In the genomic region with DNA sequence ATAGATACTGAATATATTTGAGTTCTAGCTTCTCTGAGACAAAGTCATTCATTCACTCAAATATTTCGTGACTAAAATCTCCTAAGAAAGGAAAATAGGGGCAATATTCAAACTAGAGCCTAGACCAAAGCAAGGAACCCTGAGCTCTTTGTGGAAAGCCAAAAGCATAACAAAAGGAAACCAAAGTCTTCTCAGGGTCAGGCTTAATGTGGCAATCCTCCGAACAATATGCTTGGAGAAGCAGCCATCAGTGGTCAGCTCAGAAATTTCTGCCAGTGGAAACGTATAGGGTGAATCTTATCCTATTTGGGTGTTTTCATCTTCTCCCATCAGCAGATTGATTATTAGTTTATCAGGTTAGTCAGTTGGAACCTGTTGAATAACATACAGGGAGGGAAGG, we compare ENCODE assay signal across 27 cellular contexts.
"Had no signal": no experiment of that assay in that cellular context is flagged by ENCODE, and none has a peak within 500 bp of the region (broad histone marks: within the 10 kb centered on the region; RNA-seq: fewer than 3 reads in every experiment).

No MANE protein-coding gene starts in this region.

- H3K4me3 ChIP-seq: MG63, PC-9, SJCRH30 had no signal

- ATAC-seq: Panc1, Right ventricle myocardium inferior, SK-N-SH treated with all-trans-retinoic acid at 6 μM for 48 hours, T-cell had no signal

- H2AFZ ChIP-seq: PC-9 had no signal

- H3K27ac ChIP-seq: PC-9, RWPE1, SJCRH30 had no signal

- H3K4me2 ChIP-seq: PC-9 had no signal

- H3K4me1 ChIP-seq: SJCRH30 had no signal

- H3K36me3 ChIP-seq: MG63, SJCRH30 had no signal

- H3K9me3 ChIP-seq: MG63, SJCRH30 had no signal

- DNase-seq: Kasumi-1, MG63, NCI-H1048, NCI-H1092 treated with DMSO at 0.1 percent for 48 hours, NCI-H1105 treated with DMSO at 0.1 percent for 48 hours, NCI-H1436, NCI-H1694 treated with DMSO at 0.1 percent for 48 hours, NCI-H187 treated with DMSO at 0.1 percent for 48 hours, NCI-H2029, NCI-H2081, NCI-H2171, NCI-H226, NCI-H446 treated with DMSO at 0.1 percent for 48 hours, NCI-H510A, NCI-H524, NCI-H526, NCI-H69, NCI-H748 treated with DMSO at 0.1 percent for 48 hours, PC-9, SHP77, SIG-M5, SJCRH30, T-cell had no signal

- H3K27me3 ChIP-seq: MG63, SJCRH30 had no signal
